Comparison of ENCODE assay signal across 11 cellular contexts in genomic region chr10:3763852-3764625, GRCh38. TPM values are rescaled to one million over a fixed set of nuclear protein-coding genes. Genes with fewer than 3 reads are reported as not detected.
DNase-seq lines count a peak whose midpoint lies in the region; ATAC-seq, FAIRE-seq and TF ChIP-seq lines count a peak whose summit lies in the region.
"Had no signal": no experiment of that assay in that cellular context is flagged by ENCODE, and none has a peak within 500 bp of the region (broad histone marks: within the 10 kb centered on the region; RNA-seq: fewer than 3 reads in every experiment).

No MANE protein-coding gene starts in this region.

- no peaks in the 10 kb centered on the region for H3K36me3 ChIP-seq in lower lobe of right lung
- no peaks in the 10 kb centered on the region for H3K36me3 ChIP-seq in H7 (replicated peaks; ENCODE audit: control insufficient read depth, insufficient read depth, low read length)
- H3K36me3 ChIP-seq in adrenal gland (replicated peaks in 1 of 2): no peaks in the 10 kb centered on the region

- FAIRE-seq in H54 (lab: Jason Lieb, UNC): peak; percentile 41

- DNase-seq in AG08395 (ENCODE audit: low spot score) (peak; percentile 58), H54 (ENCODE audit: insufficient read length, low spot score) (no peak), astrocyte of the hippocampus (ENCODE audit: low read depth, low spot score) (peak; percentile 68), lower lobe of right lung (no peak), H7 (no peak), left colon (no peak), activated gamma-delta T cell treated with Interleukin-2 at 50 U/mL for 16 hours (no peak), adrenal gland (no peak)
- DNase-seq: DMS 273 treated with DMSO at 0.1 percent for 48 hours; right cardiac atrium; stimulated activated naive CD4-positive, alpha-beta T cell had no signal

- no peak for ATAC-seq in lower lobe of right lung
- ATAC-seq in left colon: no peak

- H3K4me3 ChIP-seq in lower lobe of right lung (no peak overlapping the region), H7 (ENCODE audit: insufficient read depth, low read depth, low read length) (no peak overlapping the region), adrenal gland (no peak overlapping the region)

- H3K27me3 ChIP-seq in lower lobe of right lung (ENCODE audit: low read depth): no peaks in the 10 kb centered on the region
- no peaks in the 10 kb centered on the region; the same call in 1 of the 2 replicates for H3K27me3 ChIP-seq in H7 (ENCODE audit: control insufficient read depth, insufficient read depth, low read length)
- no peaks in the 10 kb centered on the region for H3K27me3 ChIP-seq in adrenal gland

- peak overlapping the region; percentile 40 for H3K27ac ChIP-seq in lower lobe of right lung
- H3K27ac ChIP-seq in adrenal gland: no peak overlapping the region

- TF ChIP-seq POLR2A in H54 (IDR thresholded peaks at IDR 0.05; ENCODE audit: low read depth, low read length) (no peak), adrenal gland (IDR thresholded peaks at IDR 0.05) (no peak)

- TF ChIP-seq CTCF in lower lobe of right lung (IDR thresholded peaks at IDR 0.05) (no peak), adrenal gland (IDR thresholded peaks at IDR 0.05) (no peak)

- WGBS in adrenal gland, 4 donors: 61 to 72% (median 67%) methylated on average over 8 of the region's 8 CpGs

- no peaks in the 10 kb centered on the region for H3K9me3 ChIP-seq in lower lobe of right lung
- H3K9me3 ChIP-seq in adrenal gland (replicated peaks in 1 of 3): no peaks in the 10 kb centered on the region

- intact Hi-C loops in lower lobe of right lung (cut with DNase I) (no loop called here), left colon (cut with DNase I, micrococcal nuclease) (no loop called here), adrenal gland (cut with DNase I) (no loop called here)

- H3K4me1 ChIP-seq in lower lobe of right lung (peaks cover 22% of the 10 kb centered on the region), adrenal gland (replicated peaks in 1 of 2) (peaks cover 0 to 12% of the 10 kb centered on the region in 2 donors)

RNA-seq across cellular contexts. Expression of gene KLF6, which starts 21.0 kb away (rescaled TPM):
- total RNA-seq in lower lobe of right lung (242 TPM), left colon (100 to 1,000 TPM; 359 to 434 TPM), adrenal gland (10 to 100 TPM; 14.4 to 70.2 (median 38.9) TPM)
- total RNA-seq in H7 (2014; rRNA removed; shearing (Covaris generic)): 7.6 and 9.8 TPM in 2 replicates
- 10 to 100 TPM; 14.9 to 25.2 (median 18.0) TPM for polyA plus RNA-seq in adrenal gland

Comparison
In these comparisons a context has a peak if more than half of its experiments do, and no peak if none do; other contexts are left out.
1. DNase-seq: peak in AG08395 (single experiment) and astrocyte of the hippocampus (single experiment); none in H54 (single experiment), lower lobe of right lung (single experiment), H7 (single experiment), left colon (0 of 2), activated gamma-delta T cell treated with Interleukin-2 at 50 U/mL for 16 hours (single experiment) and adrenal gland (0 of 7).